ENCODE assay signal across 2 cellular contexts in genomic region chr7:100676501-100677306, GRCh38.
TF ChIP-seq lines count a peak whose summit lies in the region.

No MANE protein-coding gene starts in this region.

TF ChIP-seq in GM23338, 12 proteins besides CTCF, POLR2A, EP300 and RAD21 (continued from another document):
- TF ChIP-seq, protein P1, sequence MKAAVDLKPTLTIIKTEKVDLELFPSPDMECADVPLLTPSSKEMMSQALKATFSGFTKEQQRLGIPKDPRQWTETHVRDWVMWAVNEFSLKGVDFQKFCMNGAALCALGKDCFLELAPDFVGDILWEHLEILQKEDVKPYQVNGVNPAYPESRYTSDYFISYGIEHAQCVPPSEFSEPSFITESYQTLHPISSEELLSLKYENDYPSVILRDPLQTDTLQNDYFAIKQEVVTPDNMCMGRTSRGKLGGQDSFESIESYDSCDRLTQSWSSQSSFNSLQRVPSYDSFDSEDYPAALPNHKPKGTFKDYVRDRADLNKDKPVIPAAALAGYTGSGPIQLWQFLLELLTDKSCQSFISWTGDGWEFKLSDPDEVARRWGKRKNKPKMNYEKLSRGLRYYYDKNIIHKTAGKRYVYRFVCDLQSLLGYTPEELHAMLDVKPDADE (IDR thresholded peaks at IDR 0.05), result no peak
- TF ChIP-seq ZNF114 (CRISPR knock-in tag; IDR thresholded peaks at IDR 0.05) (no peak), EZH2phosphoT487 (IDR thresholded peaks at IDR 0.05; ENCODE audit: unreplicated experiment) (no peak), ZNF462 (CRISPR knock-in tag; IDR thresholded peaks at IDR 0.05) (no peak), JUNB (IDR thresholded peaks at IDR 0.05; ENCODE audit: unreplicated experiment) (no peak), EZH2 (IDR thresholded peaks at IDR 0.05; ENCODE audit: low read depth, unreplicated experiment) (no peak), STAT1 (IDR thresholded peaks at IDR 0.05; ENCODE audit: unreplicated experiment) (no peak)
- TF ChIP-seq, protein P2, sequence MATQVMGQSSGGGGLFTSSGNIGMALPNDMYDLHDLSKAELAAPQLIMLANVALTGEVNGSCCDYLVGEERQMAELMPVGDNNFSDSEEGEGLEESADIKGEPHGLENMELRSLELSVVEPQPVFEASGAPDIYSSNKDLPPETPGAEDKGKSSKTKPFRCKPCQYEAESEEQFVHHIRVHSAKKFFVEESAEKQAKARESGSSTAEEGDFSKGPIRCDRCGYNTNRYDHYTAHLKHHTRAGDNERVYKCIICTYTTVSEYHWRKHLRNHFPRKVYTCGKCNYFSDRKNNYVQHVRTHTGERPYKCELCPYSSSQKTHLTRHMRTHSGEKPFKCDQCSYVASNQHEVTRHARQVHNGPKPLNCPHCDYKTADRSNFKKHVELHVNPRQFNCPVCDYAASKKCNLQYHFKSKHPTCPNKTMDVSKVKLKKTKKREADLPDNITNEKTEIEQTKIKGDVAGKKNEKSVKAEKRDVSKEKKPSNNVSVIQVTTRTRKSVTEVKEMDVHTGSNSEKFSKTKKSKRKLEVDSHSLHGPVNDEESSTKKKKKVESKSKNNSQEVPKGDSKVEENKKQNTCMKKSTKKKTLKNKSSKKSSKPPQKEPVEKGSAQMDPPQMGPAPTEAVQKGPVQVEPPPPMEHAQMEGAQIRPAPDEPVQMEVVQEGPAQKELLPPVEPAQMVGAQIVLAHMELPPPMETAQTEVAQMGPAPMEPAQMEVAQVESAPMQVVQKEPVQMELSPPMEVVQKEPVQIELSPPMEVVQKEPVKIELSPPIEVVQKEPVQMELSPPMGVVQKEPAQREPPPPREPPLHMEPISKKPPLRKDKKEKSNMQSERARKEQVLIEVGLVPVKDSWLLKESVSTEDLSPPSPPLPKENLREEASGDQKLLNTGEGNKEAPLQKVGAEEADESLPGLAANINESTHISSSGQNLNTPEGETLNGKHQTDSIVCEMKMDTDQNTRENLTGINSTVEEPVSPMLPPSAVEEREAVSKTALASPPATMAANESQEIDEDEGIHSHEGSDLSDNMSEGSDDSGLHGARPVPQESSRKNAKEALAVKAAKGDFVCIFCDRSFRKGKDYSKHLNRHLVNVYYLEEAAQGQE (IDR thresholded peaks at IDR 0.05; ENCODE audit: unreplicated experiment), result no peak

TF ChIP-seq in HEK293T, 16 proteins besides CTCF, POLR2A, EP300 and RAD21 (continued from another document):
- TF ChIP-seq CTBP1 (IDR thresholded peaks at IDR 0.05; ENCODE audit: borderline replicate concordance) (no peak), ELF4 (IDR thresholded peaks at IDR 0.05) (no peak), HDGF (IDR thresholded peaks at IDR 0.05; ENCODE audit: borderline replicate concordance) (no peak), SP1 (IDR thresholded peaks at IDR 0.05) (no peak), FOXK2 (IDR thresholded peaks at IDR 0.05) (no peak), LEF1 (IDR thresholded peaks at IDR 0.05; ENCODE audit: borderline replicate concordance) (no peak), ZNF384 (IDR thresholded peaks at IDR 0.05) (no peak), FOXM1 (IDR thresholded peaks at IDR 0.05; ENCODE audit: borderline replicate concordance) (no peak), ARNT (IDR thresholded peaks at IDR 0.05) (no peak)
- TF ChIP-seq, protein P3, sequence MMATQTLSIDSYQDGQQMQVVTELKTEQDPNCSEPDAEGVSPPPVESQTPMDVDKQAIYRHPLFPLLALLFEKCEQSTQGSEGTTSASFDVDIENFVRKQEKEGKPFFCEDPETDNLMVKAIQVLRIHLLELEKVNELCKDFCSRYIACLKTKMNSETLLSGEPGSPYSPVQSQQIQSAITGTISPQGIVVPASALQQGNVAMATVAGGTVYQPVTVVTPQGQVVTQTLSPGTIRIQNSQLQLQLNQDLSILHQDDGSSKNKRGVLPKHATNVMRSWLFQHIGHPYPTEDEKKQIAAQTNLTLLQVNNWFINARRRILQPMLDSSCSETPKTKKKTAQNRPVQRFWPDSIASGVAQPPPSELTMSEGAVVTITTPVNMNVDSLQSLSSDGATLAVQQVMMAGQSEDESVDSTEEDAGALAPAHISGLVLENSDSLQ (IDR thresholded peaks at IDR 0.05), result no peak
